ENCODE assay signal across 18 cellular contexts in genomic region chr1:171581226-171581625, GRCh38. TPM values are rescaled to one million over a fixed set of nuclear protein-coding genes. Genes with fewer than 3 reads are reported as not detected.
"Had no signal": no experiment of that assay in that cellular context is flagged by ENCODE, and none has a peak within 500 bp of the region (broad histone marks: within the 10 kb centered on the region; RNA-seq: fewer than 3 reads in every experiment).

No MANE protein-coding gene starts in this region.

- H3K27ac ChIP-seq: body of pancreas, epithelial cell of prostate, gastrocnemius medialis, heart right ventricle, left lung, tibial artery, uterus had no signal

- H3K4me3 ChIP-seq: body of pancreas, gastrocnemius medialis, heart right ventricle, left lung, tibial artery, uterus had no signal

- H3K27me3 ChIP-seq: body of pancreas, gastrocnemius medialis, heart right ventricle, left lung, tibial artery, uterus had no signal

- H3K4me1 ChIP-seq: body of pancreas, gastrocnemius medialis, heart right ventricle, left lung, tibial artery, uterus had no signal

- ATAC-seq: body of pancreas, gastrocnemius medialis, heart right ventricle, left lung, sciatic nerve had no signal

- H3K9me3 ChIP-seq: body of pancreas, gastrocnemius medialis, heart right ventricle, left lung, tibial artery, uterus had no signal

- DNase-seq: activated CD4-positive, alpha-beta T cell treated with anti-CD3 and anti-CD28 coated beads, Interleukin-2, amount 50 U/mL, for 48 hours; activated CD4-positive, CD25-positive, alpha-beta regulatory T cell; activated gamma-delta T cell treated with Interleukin-2 at 50 U/mL for 16 hours; amniotic stem cell; body of pancreas; central memory CD4-positive, alpha-beta T cell; effector memory CD4-positive, alpha-beta T cell; gastrocnemius medialis; heart right ventricle; islet precursor cell; left lung; mesenchymal stem cell; nephron progenitor cell; tibial artery; uterus had no signal

- H3K9me3 Mint-ChIP-seq: nephron progenitor cell had no signal

- H3K36me3 ChIP-seq: uterus had no signal

- H3K4me1 Mint-ChIP-seq: nephron progenitor cell had no signal

- H3K4me3 Mint-ChIP-seq: nephron progenitor cell had no signal

RNA-seq across cellular contexts. Expression of gene MYOCOS, which starts 40.8 kb away (rescaled TPM):
- total RNA-seq: body of pancreas, heart right ventricle, left lung, omental fat pad, sciatic nerve had no signal
- polyA plus RNA-seq: heart right ventricle had no signal
